ENCODE assay signal across 1 cellular context in genomic region chr17:77464988-77465357, GRCh38.
TF ChIP-seq lines count a peak whose summit lies in the region.

No MANE protein-coding gene starts in this region.

TF ChIP-seq in GM23338, 12 proteins besides CTCF, POLR2A, EP300 and RAD21 (continued from another document):
- no peak for TF ChIP-seq ZNF462 (CRISPR knock-in tag; IDR thresholded peaks at IDR 0.05)
- no peak for TF ChIP-seq CREB1 (CRISPR knock-in tag; IDR thresholded peaks at IDR 0.05; ENCODE audit: low read depth)
- no peak for TF ChIP-seq STAT1 (IDR thresholded peaks at IDR 0.05; ENCODE audit: unreplicated experiment)
- no peak for TF ChIP-seq EZH2 (IDR thresholded peaks at IDR 0.05; ENCODE audit: low read depth, unreplicated experiment)
